1 cellular context compared by ENCODE assay signal in the genomic region with DNA sequence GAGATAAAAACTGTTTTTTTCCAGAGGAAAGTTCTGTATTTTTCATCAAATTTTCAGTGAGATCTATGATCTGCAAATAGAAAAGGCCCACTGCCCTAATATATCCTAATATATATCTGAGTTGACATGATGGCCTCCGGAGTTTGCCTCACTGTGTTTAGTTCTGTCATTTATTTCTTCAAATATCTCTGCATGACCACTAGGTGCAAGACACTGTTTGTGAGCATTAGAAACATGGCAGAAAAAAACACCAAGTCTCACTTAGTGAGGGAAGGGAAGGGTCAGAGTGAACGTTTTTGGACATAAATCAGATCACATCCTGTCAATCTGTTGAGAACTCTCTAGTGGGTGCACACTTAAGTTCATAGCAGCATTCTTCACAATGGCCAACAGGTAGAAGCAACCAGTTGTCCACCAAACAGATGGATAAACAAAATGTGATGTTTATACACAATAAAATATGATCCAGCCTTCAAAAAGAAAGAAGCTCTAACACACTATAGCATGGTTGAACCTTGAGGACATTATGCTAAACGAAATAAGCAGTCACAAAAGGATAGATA.
TF ChIP-seq lines count a peak whose summit lies in the region.

No MANE protein-coding gene starts in this region.

TF ChIP-seq in A549, 52 proteins besides CTCF, POLR2A, EP300 and RAD21:
- no peak for TF ChIP-seq MAX (IDR thresholded peaks at IDR 0.05)
- TF ChIP-seq MAZ (IDR thresholded peaks at IDR 0.05; ENCODE audit: borderline replicate concordance, low read depth, low read length) = no peak
- no peak for TF ChIP-seq RFX5 (IDR thresholded peaks at IDR 0.05)
- no peak for TF ChIP-seq FOSB (CRISPR knock-in tag; IDR thresholded peaks at IDR 0.05)
- no peak for TF ChIP-seq HMGXB4 (CRISPR knock-in tag; IDR thresholded peaks at IDR 0.05; ENCODE audit: borderline replicate concordance)
- TF ChIP-seq CHD2 (IDR thresholded peaks at IDR 0.05; ENCODE audit: low read length, partially characterized antibody) = no peak
- TF ChIP-seq NR3C1 (IDR thresholded peaks at IDR 0.05) = no peak
- no peak for TF ChIP-seq HEYL (CRISPR knock-in tag; IDR thresholded peaks at IDR 0.05)
- TF ChIP-seq HDAC2 (IDR thresholded peaks at IDR 0.05) = no peak
- TF ChIP-seq ZNF302 (CRISPR knock-in tag; IDR thresholded peaks at IDR 0.05) = no peak
- no peak for TF ChIP-seq TP53 (CRISPR knock-in tag; IDR thresholded peaks at IDR 0.05)
- TF ChIP-seq, protein P1, sequence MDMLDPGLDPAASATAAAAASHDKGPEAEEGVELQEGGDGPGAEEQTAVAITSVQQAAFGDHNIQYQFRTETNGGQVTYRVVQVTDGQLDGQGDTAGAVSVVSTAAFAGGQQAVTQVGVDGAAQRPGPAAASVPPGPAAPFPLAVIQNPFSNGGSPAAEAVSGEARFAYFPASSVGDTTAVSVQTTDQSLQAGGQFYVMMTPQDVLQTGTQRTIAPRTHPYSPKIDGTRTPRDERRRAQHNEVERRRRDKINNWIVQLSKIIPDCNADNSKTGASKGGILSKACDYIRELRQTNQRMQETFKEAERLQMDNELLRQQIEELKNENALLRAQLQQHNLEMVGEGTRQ (IDR thresholded peaks at IDR 0.05) = no peak
- TF ChIP-seq HOXA7 (CRISPR knock-in tag; IDR thresholded peaks at IDR 0.05) = no peak
- no peak for TF ChIP-seq FOSL2 (IDR thresholded peaks at IDR 0.05)
- TF ChIP-seq FOSL2 (CRISPR knock-in tag; IDR thresholded peaks at IDR 0.05) = no peak
TF ChIP-seq in A549: peak in this region for 0.
